In genomic region chr3:13655074-13655913, GRCh38 we compare ENCODE assay signal across 1 cellular context.
TF ChIP-seq lines count a peak whose summit lies in the region.

No MANE protein-coding gene starts in this region.

TF ChIP-seq in K562, 482 proteins besides CTCF, POLR2A, EP300 and RAD21 (continued from another document and continues in another):
- 0 out of 4 replicates have a peak, but pooled peaks of 1 of the 2 experiments have one; percentile 38 for TF ChIP-seq ZMIZ1 (IDR thresholded peaks at IDR 0.05; ENCODE audit: low read depth in 2 of 2, low read length in 2 of 2)
- TF ChIP-seq NUFIP1 (IDR thresholded peaks at IDR 0.05; ENCODE audit: partially characterized antibody): no peak
- TF ChIP-seq CREB3 (tag; conservative IDR thresholded peaks at IDR 0.05; ENCODE audit: low read depth): no peak
- no peak for TF ChIP-seq PRMT5 (CRISPR knock-in tag; IDR thresholded peaks at IDR 0.05)
- peak; percentile 17; the same call in 1 of the 2 replicates for TF ChIP-seq SAFB (IDR thresholded peaks at IDR 0.05; ENCODE audit: borderline replicate concordance, low read depth, low read length)
- TF ChIP-seq ZNF695 (CRISPR knock-in tag; IDR thresholded peaks at IDR 0.05): no peak
- TF ChIP-seq CBX1 (IDR thresholded peaks at IDR 0.05; ENCODE audit: low read depth): no peak
- peak; percentile 70 for TF ChIP-seq CXXC5 (CRISPR knock-in tag; IDR thresholded peaks at IDR 0.05)
- TF ChIP-seq HMGN3 (IDR thresholded peaks at IDR 0.05; ENCODE audit: borderline replicate concordance, extremely low read depth, insufficient read length, low read depth, low read length): peak; percentile 60
- peak; percentile 58; the same call in 1 of the 2 replicates for TF ChIP-seq FOXP1 (CRISPR knock-in tag; IDR thresholded peaks at IDR 0.05)
- no peak for TF ChIP-seq JUNB (CRISPR knock-in tag; conservative IDR thresholded peaks at IDR 0.05)
- peak; percentile 60; the same call in 1 of the 2 replicates for TF ChIP-seq POLR2G (IDR thresholded peaks at IDR 0.05; ENCODE audit: low read depth, low read length)
- peak; percentile 58 for TF ChIP-seq SMC3 (conservative IDR thresholded peaks at IDR 0.05; ENCODE audit: insufficient read depth, low read depth, low read length)
- TF ChIP-seq ETS1 (conservative IDR thresholded peaks at IDR 0.05; ENCODE audit: control insufficient read depth, low read depth, low read length): 0 out of 2 replicates have a peak, but pooled peaks have one; percentile 18
- peak; percentile 53; the same call in 1 of the 2 replicates for TF ChIP-seq CTBP1 (IDR thresholded peaks at IDR 0.05; ENCODE audit: borderline replicate concordance)
- TF ChIP-seq RB1 (IDR thresholded peaks at IDR 0.05; ENCODE audit: low read depth): peak; percentile 87
- TF ChIP-seq RBFOX2 (IDR thresholded peaks at IDR 0.05; ENCODE audit: low read depth, low read length): peak; percentile 52
- no peak for TF ChIP-seq ZNF165 (CRISPR knock-in tag; IDR thresholded peaks at IDR 0.05; ENCODE audit: borderline replicate concordance)
- no peak for TF ChIP-seq TARDBP (IDR thresholded peaks at IDR 0.05)
- TF ChIP-seq TRIM28 (IDR thresholded peaks at IDR 0.05): no peak
- 0 out of 2 replicates have a peak, but pooled peaks have one; percentile 17 for TF ChIP-seq HNRNPL (IDR thresholded peaks at IDR 0.05; ENCODE audit: low read depth, low read length)
- no peak for TF ChIP-seq TCF7L2 (IDR thresholded peaks at IDR 0.05; ENCODE audit: low read depth, low read length)
- TF ChIP-seq NKRF (IDR thresholded peaks at IDR 0.05; ENCODE audit: borderline replicate concordance): no peak
- peak; percentile 26; the same call in 1 of the 2 replicates for TF ChIP-seq HCFC1 (IDR thresholded peaks at IDR 0.05; ENCODE audit: low read depth, low read length)
- peak; percentile 52 for TF ChIP-seq ZFX (CRISPR knock-in tag; IDR thresholded peaks at IDR 0.05)
- 0 out of 4 replicates have a peak, but pooled peaks of 1 of the 2 experiments have one; percentile 36 for TF ChIP-seq MAZ (CRISPR knock-in tag; conservative IDR thresholded peaks at IDR 0.05 in 1 of 2, IDR thresholded peaks at IDR 0.05 in 1 of 2)
- TF ChIP-seq NR4A1 (CRISPR knock-in tag; IDR thresholded peaks at IDR 0.05): no peak
- 0 out of 2 replicates have a peak, but pooled peaks have one; percentile 42 for TF ChIP-seq NR4A1 (tag; IDR thresholded peaks at IDR 0.05)
- TF ChIP-seq MAX (CRISPR knock-in tag; IDR thresholded peaks at IDR 0.05): 0 out of 2 replicates have a peak, but pooled peaks have one; percentile 48
- TF ChIP-seq HOMEZ (CRISPR knock-in tag; IDR thresholded peaks at IDR 0.05): no peak
- 0 out of 2 replicates have a peak, but pooled peaks have one; percentile 30 for TF ChIP-seq SIN3B (IDR thresholded peaks at IDR 0.05; ENCODE audit: low read depth)
- peak; percentile 81 for TF ChIP-seq CTCFL (IDR thresholded peaks at IDR 0.05; ENCODE audit: borderline replicate concordance, insufficient read depth, low read depth, low read length, poor library complexity, severe bottlenecking)
- peak; percentile 56; the same call in 1 of the 2 replicates for TF ChIP-seq MTA3 (IDR thresholded peaks at IDR 0.05; ENCODE audit: borderline replicate concordance)
- TF ChIP-seq GTF2E2 (tag; IDR thresholded peaks at IDR 0.05): no peak
- TF ChIP-seq ZNF79 (CRISPR knock-in tag; IDR thresholded peaks at IDR 0.05; ENCODE audit: low read depth): no peak
- TF ChIP-seq KHSRP (IDR thresholded peaks at IDR 0.05): no peak
- no peak for TF ChIP-seq ZNF12 (CRISPR knock-in tag; IDR thresholded peaks at IDR 0.05)
- no peak for TF ChIP-seq HEY1 (CRISPR knock-in tag; IDR thresholded peaks at IDR 0.05; ENCODE audit: borderline replicate concordance)
- TF ChIP-seq ZNF512 (tag; IDR thresholded peaks at IDR 0.05): no peak
- TF ChIP-seq ZBTB7A (IDR thresholded peaks at IDR 0.05; ENCODE audit: borderline replicate concordance, control insufficient read depth, low read depth, low read length): peak; percentile 99
- TF ChIP-seq SETDB1 (IDR thresholded peaks at IDR 0.05; ENCODE audit: low read length): no peak
- peak in 1 of 2 experiments; percentile 64; a peak in 2 of 4 replicates for TF ChIP-seq NONO (IDR thresholded peaks at IDR 0.05; ENCODE audit: low read depth in 2 of 2, low read length in 1 of 2)
- no peak for TF ChIP-seq CREB3L1 (IDR thresholded peaks at IDR 0.05; ENCODE audit: borderline replicate concordance, low read depth)
- TF ChIP-seq GTF2A2 (tag; IDR thresholded peaks at IDR 0.05): no peak
- no peak for TF ChIP-seq USF1 (CRISPR knock-in tag; IDR thresholded peaks at IDR 0.05)
- TF ChIP-seq RCOR1 (IDR thresholded peaks at IDR 0.05; ENCODE audit: borderline replicate concordance in 1 of 2, low read depth in 2 of 2, low read length in 2 of 2): peak in 1 of 2 experiments; percentile 25; a peak in 1 of 4 replicates
